In genomic region chr13:62767473-62767872, GRCh38 we compare ENCODE assay signal across 22 cellular contexts.
"Had no signal": no experiment of that assay in that cellular context is flagged by ENCODE, and none has a peak within 500 bp of the region (broad histone marks: within the 10 kb centered on the region; RNA-seq: fewer than 3 reads in every experiment).

No MANE protein-coding gene starts in this region.

- H3K4me1 ChIP-seq: breast epithelium, Peyer's patch had no signal

- H3K27ac ChIP-seq: breast epithelium, KMS-11, Peyer's patch, VCaP had no signal

- H3K9me3 ChIP-seq: breast epithelium, Peyer's patch had no signal

- H3K27me3 ChIP-seq: breast epithelium, Peyer's patch had no signal

- H3K4me3 ChIP-seq: breast epithelium, Peyer's patch had no signal

- H3K36me3 ChIP-seq: breast epithelium, Peyer's patch had no signal

- ATAC-seq: activated CD4-positive, CD25-positive, alpha-beta regulatory T cell treated with anti-CD3 and anti-CD28 coated beads, Interleukin-2, amount 50 U/mL, for 24 hours; activated CD8-positive, alpha-beta T cell treated with anti-CD3 and anti-CD28 coated beads for 36 hours; T-cell had no signal

- H3K4me2 ChIP-seq: KMS-11 had no signal

- H3K9ac ChIP-seq: KMS-11 had no signal

- DNase-seq: activated CD4-positive, alpha-beta T cell treated with anti-CD3 and anti-CD28 coated beads for 4 hours; activated CD8-positive, alpha-beta memory T cell treated with anti-CD3 and anti-CD28 coated beads, Interleukin-2, amount 50 U/mL, for 4 hours; activated CD8-positive, alpha-beta T cell treated with anti-CD3 and anti-CD28 coated beads for 36 hours; activated T-cell treated with anti-CD3 and anti-CD28 coated beads, Interleukin-2, amount 50 U/mL, for 1 hour; aorta; caudate nucleus; NCI-H1092; NCI-H1417; NCI-H1694 treated with DMSO at 0.1 percent for 48 hours; NCI-H2029 treated with DMSO at 0.1 percent for 48 hours; NCI-H2227 treated with DMSO at 0.1 percent for 48 hours; NCI-H446 treated with DMSO at 0.1 percent for 48 hours; NCI-H524 treated with DMSO at 0.1 percent for 48 hours; Peyer's patch; SIG-M5; T-cell; T-helper 2 cell; T1000 had no signal
